1 cellular context compared by ENCODE assay signal in genomic region chr1:180611016-180611930, GRCh38.
TF ChIP-seq lines count a peak whose summit lies in the region.

No MANE protein-coding gene starts in this region.

TF ChIP-seq in GM12878, 131 proteins besides CTCF, POLR2A, EP300 and RAD21:
- TF ChIP-seq SPI1 (IDR thresholded peaks at IDR 0.05; ENCODE audit: borderline replicate concordance, insufficient read depth, low read depth, low read length) (peak; percentile 76), HCFC1 (IDR thresholded peaks at IDR 0.05; ENCODE audit: low read length) (no peak)
